Comparison of ENCODE assay signal across 8 cellular contexts in the genomic region with DNA sequence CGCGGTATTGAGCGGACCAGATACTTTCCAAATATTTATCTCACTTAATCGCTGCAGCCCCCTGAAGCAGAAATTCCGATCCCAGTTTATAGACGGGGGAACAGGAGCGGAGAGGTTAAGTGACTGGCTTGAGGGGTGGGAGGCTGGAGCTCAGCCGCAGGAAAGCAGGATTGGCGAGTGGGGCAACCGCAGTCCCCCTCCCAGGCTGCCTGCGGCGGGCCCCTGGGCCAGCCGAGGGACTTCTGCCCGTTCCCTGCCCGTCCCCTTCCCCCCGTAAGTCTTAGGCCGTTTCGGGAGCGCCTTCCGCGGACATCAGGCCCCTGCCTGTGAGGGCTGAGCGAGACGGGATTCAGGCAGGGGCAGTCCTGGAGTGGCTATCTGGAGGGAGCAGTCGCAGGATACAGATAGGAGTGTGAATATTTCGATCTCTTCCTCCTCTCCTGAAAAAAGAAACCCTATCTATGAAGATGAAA. TPM values are rescaled to one million over a fixed set of nuclear protein-coding genes. Genes with fewer than 3 reads are reported as not detected.
DNase-seq lines count a peak whose midpoint lies in the region; ATAC-seq and TF ChIP-seq lines count a peak whose summit lies in the region.

No MANE protein-coding gene starts in this region.

- TF ChIP-seq CTCF in C4-2B (conservative IDR thresholded peaks at IDR 0.05): no peak
- TF ChIP-seq CTCF in WI38 (IDR thresholded peaks at IDR 0.05; ENCODE audit: low read depth, low read length): no peak
- TF ChIP-seq CTCF in fibroblast of villous mesenchyme (IDR thresholded peaks at IDR 0.05; ENCODE audit: insufficient read depth, low read depth, low read length): no peak

- peak overlapping the region; percentile 81 for H3K4me3 ChIP-seq in WI38 (ENCODE audit: low read depth, low read length)
- peak overlapping the region; percentile 86 for H3K4me3 ChIP-seq in fibroblast of villous mesenchyme (ENCODE audit: low read depth, low read length)

- peak overlapping the region; percentile 63 for H3K27ac ChIP-seq in C4-2B

- ATAC-seq in HG03432 (IDR thresholded peaks at IDR 0.05; ENCODE audit: unreplicated experiment) (peak; percentile 1), GM21619 (IDR thresholded peaks at IDR 0.05; ENCODE audit: unreplicated experiment) (no peak)

- DNase-seq in fibroblast of villous mesenchyme (ENCODE audit: low read depth): peak; percentile 22
- peak; percentile 8 for DNase-seq in occipital lobe (lab: John Stamatoyannopoulos, UW)
- no peak for DNase-seq in NCI-H1436 treated with DMSO at 0.1 percent for 48 hours (lab: John Stamatoyannopoulos, UW)
- DNase-seq in stimulated activated CD4-positive, alpha-beta T cell treated with anti-CD3 and anti-CD28 coated beads, Interleukin-2, amount 100 ng/mL, for 48 hours: no peak

RNA-seq across cellular contexts. Expression of a gene that starts 0.7 kb away (rescaled TPM):
- total RNA-seq in fibroblast of villous mesenchyme (2.9 and 3.0 TPM in 2 replicates), occipital lobe (0.94 TPM)

Comparison
In these comparisons a context has a peak if more than half of its experiments do, and no peak if none do; other contexts are left out.
1. DNase-seq: peak in fibroblast of villous mesenchyme (single experiment) and occipital lobe (single experiment); none in NCI-H1436 treated with DMSO at 0.1 percent for 48 hours (single experiment) and stimulated activated CD4-positive, alpha-beta T cell treated with anti-CD3 and anti-CD28 coated beads, Interleukin-2, amount 100 ng/mL, for 48 hours (0 of 2).